ENCODE assay signal across 30 cellular contexts in genomic region chr15:33099213-33099612, GRCh38.
"Had no signal": no experiment of that assay in that cellular context is flagged by ENCODE, and none has a peak within 500 bp of the region (broad histone marks: within the 10 kb centered on the region; RNA-seq: fewer than 3 reads in every experiment).

No MANE protein-coding gene starts in this region.

- FAIRE-seq: colon had no signal

- H3K4me1 Mint-ChIP-seq: memory B cell had no signal

- H3K4me1 ChIP-seq: lower lobe of right lung, prostate gland, right atrium auricular region, suprapubic skin, vagina had no signal

- H3K4me3 ChIP-seq: dorsolateral prefrontal cortex, heart right ventricle, lower lobe of right lung, prostate gland, right atrium auricular region, smooth muscle cell, suprapubic skin, transverse colon, vagina had no signal

- H3K27ac Mint-ChIP-seq: immature natural killer cell, memory B cell, nephron progenitor cell had no signal

- H3K9me3 Mint-ChIP-seq: memory B cell had no signal

- H3K4me3 Mint-ChIP-seq: immature natural killer cell; memory B cell; naive thymus-derived CD8-positive, alpha-beta T cell; nephron progenitor cell; stimulated activated naive CD8-positive, alpha-beta T cell treated with anti-CD3 and anti-CD28 coated beads, Interleukin-15, amount 100 ng/mL, for 72 hours had no signal

- H3K27me3 Mint-ChIP-seq: memory B cell; naive thymus-derived CD8-positive, alpha-beta T cell; stimulated activated naive CD8-positive, alpha-beta T cell treated with anti-CD3 and anti-CD28 coated beads, Interleukin-15, amount 100 ng/mL, for 72 hours had no signal

- ATAC-seq: esophagus mucosa; heart right ventricle; left ventricle myocardium superior; lower lobe of right lung; naive thymus-derived CD8-positive, alpha-beta T cell; sciatic nerve; stimulated activated naive CD8-positive, alpha-beta T cell treated with anti-CD3 and anti-CD28 coated beads, Interleukin-15, amount 100 ng/mL, for 72 hours had no signal

- DNase-seq: dorsolateral prefrontal cortex; effector CD4-positive, alpha-beta T cell; foreskin melanocyte; glutamatergic neuron; heart right ventricle; hippocampal formation; immature natural killer cell; islet precursor cell; left ventricle myocardium superior; lower lobe of right lung; midbrain; naive thymus-derived CD8-positive, alpha-beta T cell; nephron progenitor cell; occipital lobe; stimulated activated CD4-positive, alpha-beta T cell treated with anti-CD3 and anti-CD28 coated beads, Interleukin-12 subunit alpha, Interleukin-12 subunit beta, amount 100 ng/mL, for 4 hours; stimulated activated CD4-positive, alpha-beta T cell treated with anti-CD3 and anti-CD28 coated beads, Interleukin-1b, Interleukin-23, amount 100 ng/mL, for 48 hours; stimulated activated CD4-positive, alpha-beta T cell treated with anti-CD3 and anti-CD28 coated beads, Interleukin-4, amount 100 ng/mL, for 1 hour; stimulated activated CD8-positive, alpha-beta memory T cell treated with anti-CD3 and anti-CD28 coated beads, Interleukin-4, amount 100 ng/mL, for 48 hours; stimulated activated naive CD4-positive, alpha-beta T cell; stimulated activated naive CD8-positive, alpha-beta T cell treated with anti-CD3 and anti-CD28 coated beads, Interleukin-15, amount 100 ng/mL, for 72 hours; transverse colon had no signal

- H3K36me3 Mint-ChIP-seq: immature natural killer cell, memory B cell had no signal

- H3K36me3 ChIP-seq: heart right ventricle, lower lobe of right lung, prostate gland, right atrium auricular region, suprapubic skin, transverse colon, vagina had no signal

- H3K27me3 ChIP-seq: dorsolateral prefrontal cortex, heart right ventricle, right atrium auricular region, suprapubic skin, transverse colon, vagina had no signal

- H3K27ac ChIP-seq: heart right ventricle, lower lobe of right lung, prostate gland, right atrium auricular region, suprapubic skin, transverse colon, vagina had no signal

- H3K4me2 ChIP-seq: smooth muscle cell had no signal

- H3K9me3 ChIP-seq: heart right ventricle, lower lobe of right lung, prostate gland, right atrium auricular region, suprapubic skin, transverse colon, vagina had no signal
